ENCODE assay signal across 30 cellular contexts in the genomic region with DNA sequence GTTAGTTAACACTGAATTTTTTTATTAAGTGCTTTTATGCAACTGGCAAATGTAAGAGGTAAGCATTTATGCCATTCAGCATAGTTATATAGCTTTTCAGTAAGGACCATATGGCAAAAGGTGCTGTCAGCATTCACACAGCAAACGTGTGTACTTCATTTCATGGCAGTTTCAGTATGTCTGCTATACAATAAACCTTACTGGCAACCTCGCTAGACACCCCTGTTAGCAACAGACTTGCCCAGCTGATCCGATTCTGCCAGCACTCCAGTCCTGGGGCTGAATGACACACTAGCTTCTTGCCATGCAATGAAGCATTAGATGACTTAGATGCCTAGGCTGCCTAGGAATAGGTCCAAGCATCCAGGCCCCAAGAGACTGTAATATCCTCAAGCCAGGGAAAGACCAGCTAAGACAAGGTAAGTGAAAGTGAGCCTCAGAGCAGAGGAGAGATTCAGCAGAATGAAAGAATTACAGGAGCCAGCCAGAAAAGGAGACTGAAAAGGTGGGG. TPM values are rescaled to one million over a fixed set of nuclear protein-coding genes. Genes with fewer than 3 reads are reported as not detected.
DNase-seq lines count a peak whose midpoint lies in the region; ATAC-seq and TF ChIP-seq lines count a peak whose summit lies in the region.
"Had no signal": no experiment of that assay in that cellular context is flagged by ENCODE, and none has a peak within 500 bp of the region (broad histone marks: within the 10 kb centered on the region; RNA-seq: fewer than 3 reads in every experiment).

No MANE protein-coding gene starts in this region.

- DNase-seq in AG04449 (ENCODE audit: low read depth, low spot score): peak; percentile 1
- peak; percentile 52 for DNase-seq in adipocyte (ENCODE audit: low read depth)
- peak; percentile 6 for DNase-seq in iris pigment epithelial cell (ENCODE audit: low read depth)
- DNase-seq in CD8-positive, alpha-beta memory T cell: no peak
- DNase-seq in psoas muscle: no peak
- no peak for DNase-seq in activated naive CD4-positive, alpha-beta T cell treated with anti-CD3 and anti-CD28 coated beads, Interleukin-2, amount 10 ng/mL, durations not matched to agents 7 days and 5 days
- DNase-seq: activated CD4-positive, alpha-beta T cell treated with anti-CD3 and anti-CD28 coated beads for 36 hours; activated T-cell treated with anti-CD3 and anti-CD28 coated beads for 4 hours; BE2C; DMS153; effector CD8-positive, alpha-beta T cell; mesendoderm; MG63; NCI-H1417; NCI-H2081 treated with DMSO at 0.1 percent for 48 hours; NCI-H226; NCI-H69; Right ventricle myocardium superior; stimulated activated naive CD4-positive, alpha-beta T cell; upper lobe of right lung had no signal

- no peaks in the 10 kb centered on the region for H3K4me1 Mint-ChIP-seq in CD8-positive, alpha-beta memory T cell
- no peaks in the 10 kb centered on the region for H3K4me1 Mint-ChIP-seq in activated naive CD4-positive, alpha-beta T cell treated with anti-CD3 and anti-CD28 coated beads, Interleukin-2, amount 10 ng/mL, durations not matched to agents 7 days and 5 days
- H3K4me1 Mint-ChIP-seq: activated CD4-positive, alpha-beta T cell treated with anti-CD3 and anti-CD28 coated beads for 36 hours; activated naive CD4-positive, alpha-beta T cell treated with anti-CD3 and anti-CD28 coated beads, Interleukin-2, amount 50 U/mL, for 24 hours; IgD-negative memory B cell had no signal

- H3K4me3 Mint-ChIP-seq in CD8-positive, alpha-beta memory T cell: no peak overlapping the region
- no peak overlapping the region for H3K4me3 Mint-ChIP-seq in activated naive CD4-positive, alpha-beta T cell treated with anti-CD3 and anti-CD28 coated beads, Interleukin-2, amount 10 ng/mL, durations not matched to agents 7 days and 5 days
- H3K4me3 Mint-ChIP-seq: activated CD4-positive, alpha-beta T cell treated with anti-CD3 and anti-CD28 coated beads for 36 hours; activated naive CD4-positive, alpha-beta T cell treated with anti-CD3 and anti-CD28 coated beads, Interleukin-2, amount 50 U/mL, for 24 hours; IgD-negative memory B cell had no signal

- H3K36me3 ChIP-seq in HEK293 (ENCODE audit: control insufficient read depth in 2 of 2, insufficient read depth in 1 of 2, low read length in 2 of 2) (peaks cover 9 to 26% of the 10 kb centered on the region in 2 experiments), adipocyte (ENCODE audit: control insufficient read depth, insufficient read depth, low read length, severe bottlenecking) (peaks cover 22% of the 10 kb centered on the region), psoas muscle (ENCODE audit: insufficient read depth in 1 of 2, low read depth in 1 of 2) (peaks cover 0 to 40% of the 10 kb centered on the region in 2 donors)
- peaks cover 3% of the 10 kb centered on the region for H3K36me3 ChIP-seq in CD8-positive, alpha-beta memory T cell (ENCODE audit: insufficient read depth, low read length)
- H3K36me3 ChIP-seq: BE2C, MG63 had no signal

- H3K27ac Mint-ChIP-seq in CD8-positive, alpha-beta memory T cell: peak overlapping the region in 2 of 8 donors; percentile 35 to 62
- H3K27ac Mint-ChIP-seq in activated naive CD4-positive, alpha-beta T cell treated with anti-CD3 and anti-CD28 coated beads, Interleukin-2, amount 10 ng/mL, durations not matched to agents 7 days and 5 days: no peak overlapping the region
- H3K27ac Mint-ChIP-seq: activated CD4-positive, alpha-beta T cell treated with anti-CD3 and anti-CD28 coated beads for 36 hours; activated naive CD4-positive, alpha-beta T cell treated with anti-CD3 and anti-CD28 coated beads, Interleukin-2, amount 50 U/mL, for 24 hours; activated T-helper 2 cell treated with anti-CD3 and anti-CD28 coated beads, Interferon-gamma antibody, Interleukin-2, Interleukin-4, amounts not matched to agents 10 μg/mL and 5 μg/mL and 100 μg/mL, durations not matched to agents 14 hours and 24 hours and 36 hours; IgD-negative memory B cell had no signal

- ATAC-seq in HG02884 (IDR thresholded peaks at IDR 0.05; ENCODE audit: unreplicated experiment) (no peak), psoas muscle (no peak)
- ATAC-seq: activated CD4-positive, alpha-beta T cell treated with anti-CD3 and anti-CD28 coated beads for 36 hours; left lobe of liver; upper lobe of right lung had no signal

- CTCF ChIA-PET in AG04449 (lab: Yijun Ruan, JAX): interaction anchor here (1.3 kb wide), 1 partner anchor 154 kb away, joined by 4 read pairs; no protein-coding TSS in a partner anchor
- CTCF ChIA-PET in HEK293 (lab: Yijun Ruan, JAX): interaction anchor here (2.5 kb wide), 1 partner anchor 11 kb away, joined by 13 read pairs; no protein-coding TSS in a partner anchor
- CTCF ChIA-PET in CD8-positive, alpha-beta memory T cell (lab: Charles Lee): no interaction called here
- CTCF ChIA-PET in activated naive CD4-positive, alpha-beta T cell treated with anti-CD3 and anti-CD28 coated beads, Interleukin-2, amount 10 ng/mL, durations not matched to agents 7 days and 5 days (lab: Charles Lee): no interaction called here

- peaks cover 0 to 50% (median 1%) of the 10 kb centered on the region in 3 donors for H3K36me3 Mint-ChIP-seq in CD8-positive, alpha-beta memory T cell
- H3K36me3 Mint-ChIP-seq in activated naive CD4-positive, alpha-beta T cell treated with anti-CD3 and anti-CD28 coated beads, Interleukin-2, amount 10 ng/mL, durations not matched to agents 7 days and 5 days: peaks cover 10% of the 10 kb centered on the region
- H3K36me3 Mint-ChIP-seq: IgD-negative memory B cell had no signal

- TF ChIP-seq CTCF in AG04449 (IDR thresholded peaks at IDR 0.05; ENCODE audit: insufficient read depth, low read length, missing control alignments) (no peak), HEK293 (tag by site-specific recombination; IDR thresholded peaks at IDR 0.05) (no peak), psoas muscle (IDR thresholded peaks at IDR 0.05) (no peak)

- intact Hi-C loops in psoas muscle (cut with DNase I): no loop called here

- H3K4me1 ChIP-seq in HEK293 (ENCODE audit: control insufficient read depth, insufficient read depth, low read length) (no peaks in the 10 kb centered on the region), adipocyte (ENCODE audit: control insufficient read depth, insufficient read depth, low read length) (no peaks in the 10 kb centered on the region), psoas muscle (no peaks in the 10 kb centered on the region)
- H3K4me1 ChIP-seq in CD8-positive, alpha-beta memory T cell (ENCODE audit: insufficient read depth, low read length): no peaks in the 10 kb centered on the region
- H3K4me1 ChIP-seq: BE2C, parathyroid adenoma, suprapubic skin, upper lobe of right lung had no signal

- H3K9me3 ChIP-seq in HEK293 (ENCODE audit: control insufficient read depth, insufficient read depth, low read depth, low read length) (no peaks in the 10 kb centered on the region), adipocyte (ENCODE audit: control insufficient read depth, low read length) (no peaks in the 10 kb centered on the region), psoas muscle (no peaks in the 10 kb centered on the region)
- no peaks in the 10 kb centered on the region for H3K9me3 ChIP-seq in CD8-positive, alpha-beta memory T cell (ENCODE audit: low read length)
- H3K9me3 ChIP-seq: BE2C, MG63, suprapubic skin, upper lobe of right lung had no signal

- H3K4me3 ChIP-seq in AG04449 (ENCODE audit: low read depth, low read length): no peak overlapping the region
- H3K4me3 ChIP-seq in HEK293 (ENCODE audit: low read depth, low read length): no peak overlapping the region
- no peak overlapping the region for H3K4me3 ChIP-seq in adipocyte (ENCODE audit: low read length)
- no peak overlapping the region for H3K4me3 ChIP-seq in CD8-positive, alpha-beta memory T cell (ENCODE audit: low read length)
- no peak overlapping the region for H3K4me3 ChIP-seq in psoas muscle
- H3K4me3 ChIP-seq: MG63, smooth muscle cell, suprapubic skin, upper lobe of right lung had no signal

- POLR2A ChIA-PET in AG04449 (lab: Yijun Ruan, JAX): no interaction called here
- POLR2A ChIA-PET in HEK293 (lab: Yijun Ruan, JAX): no interaction called here
- POLR2A ChIA-PET in CD8-positive, alpha-beta memory T cell (lab: Charles Lee): no interaction called here

- no peaks in the 10 kb centered on the region for H3K27me3 Mint-ChIP-seq in CD8-positive, alpha-beta memory T cell
- no peaks in the 10 kb centered on the region for H3K27me3 Mint-ChIP-seq in activated naive CD4-positive, alpha-beta T cell treated with anti-CD3 and anti-CD28 coated beads, Interleukin-2, amount 10 ng/mL, durations not matched to agents 7 days and 5 days
- H3K27me3 Mint-ChIP-seq: activated CD4-positive, alpha-beta T cell treated with anti-CD3 and anti-CD28 coated beads for 36 hours; activated naive CD4-positive, alpha-beta T cell treated with anti-CD3 and anti-CD28 coated beads, Interleukin-2, amount 50 U/mL, for 24 hours; IgD-negative memory B cell had no signal

- no peaks in the 10 kb centered on the region for H3K27me3 ChIP-seq in adipocyte (replicated peaks; ENCODE audit: control insufficient read depth, insufficient read depth, low read length)
- no peaks in the 10 kb centered on the region for H3K27me3 ChIP-seq in CD8-positive, alpha-beta memory T cell (ENCODE audit: insufficient read depth, low read length, poor library complexity, severe bottlenecking)
- no peaks in the 10 kb centered on the region for H3K27me3 ChIP-seq in psoas muscle (ENCODE audit: insufficient read depth in 3 of 3, low read length in 2 of 3)
- H3K27me3 ChIP-seq: BE2C, MG63, suprapubic skin, upper lobe of right lung had no signal

- WGBS in psoas muscle, 3 donors: 36 to 58% (median 57%) methylated on average over 3 of the region's 3 CpGs

- H3K9ac ChIP-seq in adipocyte (ENCODE audit: low read length): no peak overlapping the region
- H3K9ac ChIP-seq: parathyroid adenoma had no signal

- H3K9me3 Mint-ChIP-seq in CD8-positive, alpha-beta memory T cell: no peaks in the 10 kb centered on the region
- H3K9me3 Mint-ChIP-seq in activated naive CD4-positive, alpha-beta T cell treated with anti-CD3 and anti-CD28 coated beads, Interleukin-2, amount 10 ng/mL, durations not matched to agents 7 days and 5 days: no peaks in the 10 kb centered on the region
- H3K9me3 Mint-ChIP-seq: activated naive CD4-positive, alpha-beta T cell treated with anti-CD3 and anti-CD28 coated beads, Interleukin-2, amount 50 U/mL, for 24 hours; activated T-helper 2 cell treated with anti-CD3 and anti-CD28 coated beads, Interferon-gamma antibody, Interleukin-2, Interleukin-4, amounts not matched to agents 10 μg/mL and 5 μg/mL and 100 μg/mL, durations not matched to agents 14 hours and 24 hours and 36 hours; IgD-negative memory B cell had no signal

- H3K27ac ChIP-seq in HEK293 (ENCODE audit: extremely low read depth, low read depth, low read length) (no peak overlapping the region), psoas muscle (no peak overlapping the region)
- H3K27ac ChIP-seq in CD8-positive, alpha-beta memory T cell (ENCODE audit: low read depth, low read length): no peak overlapping the region
- H3K27ac ChIP-seq: parathyroid adenoma, suprapubic skin, upper lobe of right lung, VCaP had no signal

TF ChIP-seq in HEK293, 187 proteins besides CTCF, POLR2A, EP300 and RAD21:
- no peak for TF ChIP-seq TRIM28 (IDR thresholded peaks at IDR 0.05; ENCODE audit: borderline replicate concordance, low read length)
- peak; percentile 34 for TF ChIP-seq ZNF335 (tag by site-specific recombination; conservative IDR thresholded peaks at IDR 0.05)

RNA-seq across cellular contexts. Expression of a gene that starts 47.3 kb away (rescaled TPM):
- 10 to 100 TPM; 49.4 to 50.1 TPM for total RNA-seq in CD8-positive, alpha-beta memory T cell
- polyA plus RNA-seq in CD8-positive, alpha-beta memory T cell: 37.8 TPM
- total RNA-seq in psoas muscle: 1 to 10 TPM; 1.6 to 4.4 (median 2.2) TPM
- 1 to 10 TPM; 1.6 to 2.0 (median 1.9) TPM for polyA plus RNA-seq in psoas muscle

Comparison
In these comparisons a context has a peak if more than half of its experiments do, and no peak if none do; other contexts are left out.
1. DNase-seq: peak in AG04449 (single experiment), adipocyte (single experiment) and iris pigment epithelial cell (single experiment); none in CD8-positive, alpha-beta memory T cell (0 of 5), psoas muscle (0 of 2) and activated naive CD4-positive, alpha-beta T cell treated with anti-CD3 and anti-CD28 coated beads, Interleukin-2, amount 10 ng/mL, durations not matched to agents 7 days and 5 days (single experiment).
2. RNA of a gene that starts 47.3 kb away (total RNA-seq): 49.4 to 50.1 TPM in CD8-positive, alpha-beta memory T cell; 1.6 to 4.4 TPM in psoas muscle; every median in the first group is over 4 times any median in the second.
3. CTCF ChIA-PET loops: an anchor here in AG04449 (1.3 kb wide) and HEK293 (2.5 kb wide); none called in CD8-positive, alpha-beta memory T cell and activated naive CD4-positive, alpha-beta T cell treated with anti-CD3 and anti-CD28 coated beads, Interleukin-2, amount 10 ng/mL, durations not matched to agents 7 days and 5 days.